ENCODE assay signal across 8 cellular contexts in the genomic region with DNA sequence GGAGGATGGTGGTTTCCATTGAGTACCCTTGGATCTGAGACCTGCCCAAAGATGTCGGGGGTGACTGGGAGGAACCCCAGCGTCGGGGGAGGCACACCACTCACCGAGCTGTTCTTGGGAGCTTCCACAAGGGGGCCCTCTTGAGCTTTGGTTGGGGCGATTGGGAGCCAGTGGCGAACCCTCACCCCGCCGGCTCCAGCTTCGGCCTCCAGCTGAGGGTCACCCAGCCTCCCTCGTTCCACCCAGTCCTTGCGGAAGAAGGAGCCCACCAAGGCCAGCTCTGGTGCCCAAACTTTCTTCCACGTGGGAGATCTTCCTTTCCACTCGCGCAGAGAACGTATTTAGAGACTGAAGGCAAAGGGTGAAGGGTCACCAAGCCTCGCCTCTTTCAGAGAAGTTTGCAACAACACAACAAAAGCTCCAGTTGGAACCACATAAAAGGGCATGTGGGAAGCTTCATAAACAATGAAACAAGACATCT. TPM values are rescaled to one million over a fixed set of nuclear protein-coding genes. Genes with fewer than 3 reads are reported as not detected.
A peak's percentile ranks its signal among the peaks of the same experiment; 100 is the strongest.
DNase-seq lines count a peak whose midpoint lies in the region; ATAC-seq, FAIRE-seq and TF ChIP-seq lines count a peak whose summit lies in the region.

No MANE protein-coding gene starts in this region.

- POLR2A ChIA-PET in endothelial cell of umbilical vein (lab: Charles Lee) = interaction anchor here (0.5 kb wide), 1 partner anchor 112 kb away, joined by 3 read pairs; no protein-coding TSS in a partner anchor

- H3K36me3 Mint-ChIP-seq in neural crest cell (ENCODE audit: low read depth) = peaks cover 20% of the 10 kb centered on the region

- H3K4me1 ChIP-seq in endothelial cell of umbilical vein (ENCODE audit: control insufficient read depth, extremely low read depth, insufficient read depth, low read length) (peaks cover 4% of the 10 kb centered on the region), transverse colon (peaks cover 6 to 9% (median 8%) of the 10 kb centered on the region in 4 donors)

- H3K9me3 Mint-ChIP-seq in neural crest cell = peaks cover 22% of the 10 kb centered on the region

- CTCF ChIA-PET in endothelial cell of umbilical vein (lab: Charles Lee) = interaction anchor here (0.6 to 4.2 kb wide), 59 partner anchors 10 to 1015 kb away, joined by 3 to 71 read pairs (median 5); partner anchors contain the start of genes GNAS, GNAS-AS1, NPEPL1 and STX16

- dilution Hi-C loops in endothelial cell of umbilical vein (cut with MboI; ENCODE audit: extremely low pct_ligation_motif_present, low sequenced_read_pairs) = no loop called here

- WGBS in transverse colon (ENCODE audit: low coverage in 1 of 2), 2 donors = 22% methylated on average over 16 of the region's 16 CpGs; no CpG with 5 or more reads in 1 of the 2 donors

- intact Hi-C loops in endothelial cell of umbilical vein (cut with micrococcal nuclease) (loop anchor here (1.0 to 10.0 kb wide), 6 partner anchors 169 to 741 kb away; partner anchors contain the start of genes GNAS and NPEPL1), transverse colon (cut with DNase I; ENCODE audit: low total_unique reads) (loop anchor here (2.0 kb wide), 1 partner anchor 169 kb away; the partner anchor contains the start of gene STX16)

- no peak for TF ChIP-seq EP300 in transverse colon (IDR thresholded peaks at IDR 0.05; ENCODE audit: low read depth)

- H3K36me3 ChIP-seq in endothelial cell of umbilical vein (ENCODE audit: control insufficient read depth in 2 of 2, extremely low read depth in 1 of 2, insufficient read depth in 2 of 2, low read length in 2 of 2) (no peaks in the 10 kb centered on the region), transverse colon (no peaks in the 10 kb centered on the region)

- no peak for ATAC-seq in HG03571 (IDR thresholded peaks at IDR 0.05; ENCODE audit: unreplicated experiment)

- no peak overlapping the region for H3K4me3 Mint-ChIP-seq in neural crest cell

- no peaks in the 10 kb centered on the region for H4K20me1 ChIP-seq in endothelial cell of umbilical vein (replicated peaks; ENCODE audit: control insufficient read depth, extremely low read depth, insufficient read depth, low read length)

- DNase-seq in AG08395 (ENCODE audit: low spot score) = peak; percentile 74
- DNase-seq in HS-27A (ENCODE audit: low read depth) = peak; percentile 29
- DNase-seq in activated CD4-positive, alpha-beta T cell treated with anti-CD3 and anti-CD28 coated beads for 48 hours = peak; percentile 80
- DNase-seq in endothelial cell of umbilical vein (ENCODE audit: low read depth, low spot score) = peak; percentile 46
- peak; percentile 53 for DNase-seq in neural crest cell (ENCODE audit: low read depth, low spot score)
- peak; percentile 59 for DNase-seq in transverse colon
- no peak for DNase-seq in NCI-H1694 treated with DMSO at 0.1 percent for 48 hours (lab: John Stamatoyannopoulos, UW)

- TF ChIP-seq POLR2A in endothelial cell of umbilical vein (IDR thresholded peaks at IDR 0.05; ENCODE audit: low read depth, low read length) (no peak), transverse colon (IDR thresholded peaks at IDR 0.05) (no peak)

- H3K4me3 ChIP-seq in endothelial cell of umbilical vein (replicated peaks in 1 of 3; ENCODE audit: insufficient read depth in 1 of 3, low read depth in 1 of 3, low read length in 3 of 3) (no peak overlapping the region), transverse colon (peak overlapping the region in 1 of 4 donors; percentile 18)

- FAIRE-seq in endothelial cell of umbilical vein (lab: Jason Lieb, UNC) = peak; percentile 64

- H3K9me3 ChIP-seq in endothelial cell of umbilical vein (replicated peaks; ENCODE audit: control insufficient read depth, insufficient read depth, low read length) (peaks cover 4% of the 10 kb centered on the region), transverse colon (peaks cover 12 to 15% of the 10 kb centered on the region in 2 donors)

- no peaks in the 10 kb centered on the region for H3K79me2 ChIP-seq in endothelial cell of umbilical vein (ENCODE audit: control insufficient read depth, insufficient read depth, low read length)

- H3K4me2 ChIP-seq in endothelial cell of umbilical vein (ENCODE audit: insufficient read depth, low read length) = peak overlapping the region; percentile 60

- H3K9me1 ChIP-seq in endothelial cell of umbilical vein (replicated peaks; ENCODE audit: control insufficient read depth, extremely low read depth, insufficient read depth, low read length) = no peaks in the 10 kb centered on the region

- H3K9ac ChIP-seq in endothelial cell of umbilical vein (replicated peaks; ENCODE audit: extremely low read depth, insufficient read depth, low read length) = no peak overlapping the region

- H3K27me3 Mint-ChIP-seq in neural crest cell (ENCODE audit: low read depth) = no peaks in the 10 kb centered on the region

- peak overlapping the region; percentile 63 for H3K27ac Mint-ChIP-seq in neural crest cell (ENCODE audit: unreplicated experiment)

- H3K27me3 ChIP-seq in endothelial cell of umbilical vein (ENCODE audit: control insufficient read depth in 2 of 2, insufficient read depth in 2 of 2, low read length in 2 of 2) (no peaks in the 10 kb centered on the region), transverse colon (no peaks in the 10 kb centered on the region)

- in situ Hi-C loops in transverse colon (cut with MboI; ENCODE audit: low pct_ligation_motif_present in 1 of 4, low pct_unique_long_range_greater_than_20kb in 1 of 4, low sequenced_read_pairs in 3 of 4) = loop anchor here in 3 of 4 donors (25.0 kb wide), 2 partner anchors 356 to 731 kb away; no protein-coding TSS in a partner anchor

- no peak overlapping the region for H3K27ac ChIP-seq in endothelial cell of umbilical vein (ENCODE audit: insufficient read depth, low read depth, low read length)
- peak overlapping the region in 2 of 4 donors; percentile 50 to 59 for H3K27ac ChIP-seq in transverse colon

- peak overlapping the region; percentile 92 for H2AFZ ChIP-seq in endothelial cell of umbilical vein (ENCODE audit: low read depth, low read length)

- H3K4me1 Mint-ChIP-seq in neural crest cell = peaks cover 8% of the 10 kb centered on the region

- BruUV-seq in endothelial cell of umbilical vein (replicated peaks; lab: Mats Ljungman, UMichigan) = no TSS peak

- TF ChIP-seq CTCF in endothelial cell of umbilical vein (IDR thresholded peaks at IDR 0.05; ENCODE audit: extremely low read depth in 1 of 2, insufficient read depth in 1 of 2, low read depth in 1 of 2, low read length in 2 of 2) = peak; percentile 74 to 88
- TF ChIP-seq CTCF in neural crest cell (conservative IDR thresholded peaks at IDR 0.05) = peak; percentile 66
- peak; percentile 60 to 84 (median 70) for TF ChIP-seq CTCF in transverse colon (IDR thresholded peaks at IDR 0.05)

TF ChIP-seq in endothelial cell of umbilical vein, 7 proteins besides CTCF, POLR2A, EP300 and RAD21:
- TF ChIP-seq EZH2 (IDR thresholded peaks at IDR 0.05; ENCODE audit: borderline replicate concordance, low read depth, low read length, severe bottlenecking) (peak; percentile 31), MYC (IDR thresholded peaks at IDR 0.05; ENCODE audit: low read depth, low read length) (no peak)
TF ChIP-seq in endothelial cell of umbilical vein: peak in this region for 1.

RNA-seq across cellular contexts. Expression of gene APCDD1L, which starts 33.6 kb away (rescaled TPM):
- 0.88 and 1.4 TPM in 2 replicates for total RNA-seq in endothelial cell of umbilical vein
- 0.13 and 0.17 TPM in 2 replicates for polyA plus RNA-seq in endothelial cell of umbilical vein
- polyA plus RNA-seq in endothelial cell of umbilical vein (2011; cell fraction: cytosol; rRNA removed) = 0.11 and 0.17 TPM in 2 replicates
- polyA plus RNA-seq in endothelial cell of umbilical vein (2011; cell fraction: nucleus; rRNA removed) = 0.25 TPM in 1 of 2 replicates, not detected in the other
- 0.27 and 0.41 TPM in 2 replicates for polyA plus RNA-seq in endothelial cell of umbilical vein (2012)
- polyA minus RNA-seq in endothelial cell of umbilical vein = 0.08 and 0.10 TPM in 2 replicates
- polyA minus RNA-seq in endothelial cell of umbilical vein (2011; cell fraction: cytosol; rRNA and poly(A)+ RNA removed) = not detected
- not detected in 2 replicates for polyA minus RNA-seq in endothelial cell of umbilical vein (2011; cell fraction: nucleus; rRNA and poly(A)+ RNA removed)
- not detected in 2 replicates for total RNA-seq in neural crest cell
- under 1 TPM in 1 of 4 donors, not detected in 3; 0.16 TPM for total RNA-seq in transverse colon
